Comparison of ENCODE assay signal across 8 cellular contexts in the genomic region with DNA sequence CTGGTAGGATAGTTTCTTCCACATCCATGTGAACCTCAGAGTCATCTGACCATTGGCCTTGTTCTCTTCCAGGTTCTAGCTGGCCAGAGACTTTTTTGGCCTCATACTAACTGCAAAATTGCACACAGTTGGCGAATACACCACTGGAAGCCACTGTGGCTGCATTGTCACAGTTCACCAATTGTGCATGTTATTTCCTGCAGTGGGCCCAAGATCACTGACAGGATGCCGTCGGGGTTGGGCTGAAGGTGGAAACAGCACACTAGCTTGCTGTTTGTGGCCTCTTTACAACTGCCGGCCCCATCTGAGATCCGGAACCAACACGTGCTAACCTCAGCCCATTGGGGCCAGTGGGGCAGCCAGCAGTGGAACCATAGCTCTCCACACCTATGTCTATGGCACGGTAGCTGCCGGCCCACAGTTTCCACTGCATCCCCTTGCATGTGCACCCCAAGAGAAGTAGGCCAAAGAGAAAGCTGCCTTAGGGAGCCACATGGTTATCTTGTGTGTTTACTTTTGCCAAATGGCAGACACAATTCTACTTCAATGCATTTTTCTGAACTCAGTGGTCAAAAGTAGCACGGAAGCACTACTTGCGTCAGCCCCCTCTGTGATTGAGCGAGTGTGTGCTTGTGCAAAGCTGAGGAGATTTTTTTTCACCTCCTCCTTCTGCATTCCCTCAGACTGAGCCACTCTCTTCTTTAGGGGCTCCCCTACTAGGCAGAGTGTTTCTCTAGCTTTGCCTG.
DNase-seq lines count a peak whose midpoint lies in the region; ATAC-seq and TF ChIP-seq lines count a peak whose summit lies in the region.

No MANE protein-coding gene starts in this region.

- H3K27me3 Mint-ChIP-seq in nephron progenitor cell (ENCODE audit: low read depth, poor library complexity) = peaks cover 2% of the 10 kb centered on the region

- no peak overlapping the region for H3K4me3 ChIP-seq in Jurkat, Clone E6-1 (ENCODE audit: low read length)

- H3K27ac Mint-ChIP-seq in nephron progenitor cell = peak overlapping the region; percentile 93

- TF ChIP-seq CTCF in nephron progenitor cell (IDR thresholded peaks at IDR 0.05) = no peak

- H3K4me1 Mint-ChIP-seq in nephron progenitor cell = peaks cover 86% of the 10 kb centered on the region

- no peaks in the 10 kb centered on the region for H3K9me3 Mint-ChIP-seq in nephron progenitor cell

- peak; percentile 58 for DNase-seq in Jurkat, Clone E6-1 (ENCODE audit: low read depth, low spot score)
- peak; percentile 52 for DNase-seq in activated naive CD4-positive, alpha-beta T cell treated with Interleukin-2 at 50 U/mL for 16 hours
- DNase-seq in nephron progenitor cell (peak; percentile 10), hepatic stellate cell (ENCODE audit: low spot score) (no peak), NOMO-1 treated with DMSO at 0.1 percent for 48 hours (lab: John Stamatoyannopoulos, UW; ENCODE audit: unreplicated experiment) (no peak), NCI-H526 treated with DMSO at 0.1 percent for 48 hours (lab: John Stamatoyannopoulos, UW) (no peak), NCI-H345 treated with DMSO at 0.1 percent for 48 hours (lab: John Stamatoyannopoulos, UW; ENCODE audit: unreplicated experiment) (no peak)

- no peak overlapping the region for H3K4me3 Mint-ChIP-seq in nephron progenitor cell

- peak; percentile 38 for ATAC-seq in GM19467 (IDR thresholded peaks at IDR 0.05; ENCODE audit: unreplicated experiment)

- H3K36me3 Mint-ChIP-seq in nephron progenitor cell (ENCODE audit: low read depth) = no peaks in the 10 kb centered on the region

Comparison
In these comparisons a context has a peak if more than half of its experiments do, and no peak if none do; other contexts are left out.
1. DNase-seq: peak in Jurkat, Clone E6-1 (single experiment), activated naive CD4-positive, alpha-beta T cell treated with Interleukin-2 at 50 U/mL for 16 hours (single experiment) and nephron progenitor cell (single experiment); none in hepatic stellate cell (single experiment), NOMO-1 treated with DMSO at 0.1 percent for 48 hours (single experiment), NCI-H526 treated with DMSO at 0.1 percent for 48 hours (single experiment) and NCI-H345 treated with DMSO at 0.1 percent for 48 hours (single experiment).